Comparison of ENCODE assay signal across 8 cellular contexts in genomic region chr12:104478396-104479140, GRCh38. TPM values are rescaled to one million over a fixed set of nuclear protein-coding genes. Genes with fewer than 3 reads are reported as not detected.
DNase-seq lines count a peak whose midpoint lies in the region; ATAC-seq and TF ChIP-seq lines count a peak whose summit lies in the region.

No MANE protein-coding gene starts in this region.

- H3K27ac ChIP-seq in heart left ventricle (peak overlapping the region in 2 of 12 donors; percentile 33 to 83), thyroid gland (no peak overlapping the region)

- TF ChIP-seq CTCF in heart left ventricle (IDR thresholded peaks at IDR 0.05) (no peak), thyroid gland (IDR thresholded peaks at IDR 0.05) (no peak)

- intact Hi-C loops in heart left ventricle (cut with DNase I) (no loop called here), thyroid gland (cut with DNase I) (no loop called here)

- H3K4me3 ChIP-seq in heart left ventricle: peak overlapping the region in 2 of 12 donors; percentile 16 to 38
- H3K4me3 ChIP-seq in thyroid gland (replicated peaks in 1 of 3): no peak overlapping the region

- H3K27me3 ChIP-seq in heart left ventricle: no peaks in the 10 kb centered on the region
- no peaks in the 10 kb centered on the region for H3K27me3 ChIP-seq in thyroid gland

- no peaks in the 10 kb centered on the region for H3K36me3 ChIP-seq in heart left ventricle
- no peaks in the 10 kb centered on the region for H3K36me3 ChIP-seq in thyroid gland

- WGBS in heart left ventricle, 4 donors: 61 to 76% (median 67%) methylated on average over 8 of the region's 8 CpGs
- 75 to 80% methylated on average over 8 of the region's 8 CpGs for WGBS in thyroid gland, 2 donors

- TF ChIP-seq POLR2A in heart left ventricle (IDR thresholded peaks at IDR 0.05) (no peak), thyroid gland (IDR thresholded peaks at IDR 0.05) (no peak)

- peaks cover 0 to 5% (median 0%) of the 10 kb centered on the region in 12 donors for H3K9me3 ChIP-seq in heart left ventricle
- no peaks in the 10 kb centered on the region for H3K9me3 ChIP-seq in thyroid gland

- H3K4me1 ChIP-seq in heart left ventricle: peaks cover 0 to 88% (median under 1%) of the 10 kb centered on the region in 12 donors
- H3K4me1 ChIP-seq in thyroid gland: no peaks in the 10 kb centered on the region

- DNase-seq in activated naive CD4-positive, alpha-beta T cell treated with Interleukin-2 at 50 U/mL for 16 hours: peak; percentile 34
- no peak for DNase-seq in activated naive CD4-positive, alpha-beta T cell treated with anti-CD3 and anti-CD28 coated beads, Interleukin-2, amount 50 U/mL, for 16 hours
- DNase-seq in SKM-1 treated with dmso at 0.1 percent for 144 hours (lab: John Stamatoyannopoulos, UW; ENCODE audit: unreplicated experiment) (peak; percentile 70), heart left ventricle (no peak), NCI-H82 (lab: John Stamatoyannopoulos, UW) (no peak), thyroid gland (no peak), NCI-H1417 (lab: John Stamatoyannopoulos, UW) (no peak)

- peak; percentile 77 for ATAC-seq in HG03060 (IDR thresholded peaks at IDR 0.05; ENCODE audit: low read depth, unreplicated experiment)
- ATAC-seq in heart left ventricle: peak; percentile 39 to 83 (median 72)

RNA-seq across cellular contexts. Expression of gene CHST11, which starts 21.8 kb away (rescaled TPM):
- 10 to 100 TPM in 3 of 9 donors, 1 to 10 TPM in 6; 2.3 to 16.9 (median 4.4) TPM for total RNA-seq in heart left ventricle
- 1 to 10 TPM; 1.1 to 1.8 TPM for polyA plus RNA-seq in heart left ventricle
- total RNA-seq in thyroid gland: 10 to 100 TPM in 1 of 4 donors, 1 to 10 TPM in 3; 6.9 to 11.6 (median 8.0) TPM

Comparison
In these comparisons a context has a peak if more than half of its experiments do, and no peak if none do; other contexts are left out.
1. DNase-seq: peak in activated naive CD4-positive, alpha-beta T cell treated with Interleukin-2 at 50 U/mL for 16 hours (single experiment) and SKM-1 treated with dmso at 0.1 percent for 144 hours (single experiment); none in activated naive CD4-positive, alpha-beta T cell treated with anti-CD3 and anti-CD28 coated beads, Interleukin-2, amount 50 U/mL, for 16 hours (single experiment), heart left ventricle (0 of 5), NCI-H82 (single experiment), thyroid gland (0 of 2) and NCI-H1417 (0 of 3).